ENCODE assay signal across 36 cellular contexts in the genomic region with DNA sequence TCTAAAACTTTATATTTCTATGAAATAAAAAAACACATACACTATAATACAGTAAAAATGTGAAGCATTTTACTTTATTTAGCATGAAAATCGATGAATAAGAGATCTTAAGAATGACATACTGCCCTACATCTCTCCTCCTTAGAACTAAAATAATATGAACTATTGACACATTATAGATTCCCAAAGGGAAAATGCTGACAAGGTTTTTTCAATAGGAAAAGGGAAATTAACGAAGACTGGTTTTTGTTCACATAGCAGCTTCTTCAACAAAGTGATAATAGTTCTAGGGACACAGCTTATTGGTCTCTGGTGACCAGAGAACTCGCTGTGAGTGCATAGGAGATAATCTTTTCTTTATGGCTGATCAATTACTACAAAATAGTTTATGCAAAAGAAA. TPM values are rescaled to one million over a fixed set of nuclear protein-coding genes. Genes with fewer than 3 reads are reported as not detected.
"Had no signal": no experiment of that assay in that cellular context is flagged by ENCODE, and none has a peak within 500 bp of the region (broad histone marks: within the 10 kb centered on the region; RNA-seq: fewer than 3 reads in every experiment).

No MANE protein-coding gene starts in this region.

- FAIRE-seq: astrocyte, TTC549 had no signal

- H3K4me3 ChIP-seq: adrenal gland, body of pancreas, breast epithelium had no signal

- ATAC-seq: activated CD8-positive, alpha-beta T cell treated with anti-CD3 and anti-CD28 coated beads for 36 hours; activated naive CD4-positive, alpha-beta T cell treated with anti-CD3 and anti-CD28 coated beads, Interleukin-2, amount 50 U/mL, for 72 hours; activated T-cell treated with anti-CD3 and anti-CD28 coated beads, Interleukin-2, amount 50 U/mL, for 4 hours; activated T-cell treated with anti-CD3 and anti-CD28 coated beads, Interleukin-2, amount 50 U/mL, for 72 hours; activated T-helper 17 cell treated with anti-CD3 and anti-CD28 coated beads, Interleukin-2, amount 50 U/mL, for 72 hours; body of pancreas had no signal

- H3K9me3 ChIP-seq: adrenal gland, body of pancreas, breast epithelium had no signal

- H3K36me3 ChIP-seq: adrenal gland, brain microvascular endothelial cell, breast epithelium had no signal

- H3K4me1 ChIP-seq: adrenal gland, body of pancreas, breast epithelium had no signal

- H3K27ac ChIP-seq: adrenal gland, body of pancreas, brain microvascular endothelial cell, breast epithelium, VCaP had no signal

- DNase-seq: activated B cell treated with CpG ODN at 0.5 μM for 24 hours; activated CD4-positive, alpha-beta memory T cell treated with anti-CD3 and anti-CD28 coated beads for 36 hours; activated CD4-positive, alpha-beta T cell treated with anti-CD3 and anti-CD28 coated beads for 4 hours; activated CD4-positive, alpha-beta T cell treated with anti-CD3 and anti-CD28 coated beads, Interleukin-2, amount 10 ng/mL, durations not matched to agents 24 days and 14 days; activated CD4-positive, alpha-beta T cell treated with anti-CD3 and anti-CD28 coated beads, Interleukin-2, amount 50 U/mL, for 1 hour; activated CD4-positive, alpha-beta T cell treated with anti-CD3 and anti-CD28 coated beads, Interleukin-2, amount 50 U/mL, for 4 hours; activated CD4-positive, CD25-positive, alpha-beta regulatory T cell treated with anti-CD3 and anti-CD28 coated beads, Interleukin-2, amount 50 U/mL, for 72 hours; activated CD8-positive, alpha-beta memory T cell treated with anti-CD3 and anti-CD28 coated beads, Interleukin-2, amount 50 U/mL, for 4 hours; activated CD8-positive, alpha-beta T cell treated with anti-CD3 and anti-CD28 coated beads for 36 hours; activated effector memory CD4-positive, alpha-beta T cell treated with anti-CD3 and anti-CD28 coated beads, Interleukin-2, amount 50 U/mL, for 16 hours; activated gamma-delta T cell treated with Interleukin-2 at 50 U/mL for 16 hours; activated naive CD4-positive, alpha-beta T cell; activated naive CD4-positive, alpha-beta T cell treated with anti-CD3 and anti-CD28 coated beads for 36 hours; activated naive CD4-positive, alpha-beta T cell treated with anti-CD3 and anti-CD28 coated beads, Interleukin-2, amount 50 U/mL, for 16 hours; activated naive CD8-positive, alpha-beta T cell treated with anti-CD3 and anti-CD28 coated beads for 36 hours; activated T-cell treated with anti-CD3 and anti-CD28 coated beads for 4 hours; activated T-cell treated with anti-CD3 and anti-CD28 coated beads, Interleukin-2, amount 50 U/mL, for 1 hour; activated T-cell treated with anti-CD3 and anti-CD28 coated beads, Interleukin-2, amount 50 U/mL, for 4 hours; activated T-cell treated with anti-CD3 and anti-CD28 coated beads, Interleukin-2, amount 50 U/mL, for 72 hours; adrenal gland; amniotic stem cell; aorta; body of pancreas; brain microvascular endothelial cell; central memory CD4-positive, alpha-beta T cell; T-helper 2 cell; T-helper 9 cell had no signal

- H3K27me3 ChIP-seq: adrenal gland, body of pancreas, brain microvascular endothelial cell, breast epithelium had no signal

RNA-seq across cellular contexts. Expression of gene FEZF1, which starts 57.9 kb away (rescaled TPM):
- total RNA-seq: activated B cell treated with CpG ODN at 0.5 μM for 24 hours; activated CD4-positive, alpha-beta memory T cell treated with anti-CD3 and anti-CD28 coated beads for 36 hours; activated CD4-positive, alpha-beta T cell treated with anti-CD3 and anti-CD28 coated beads, Interleukin-2, amount 10 ng/mL, durations not matched to agents 24 days and 14 days; activated CD8-positive, alpha-beta memory T cell treated with anti-CD3 and anti-CD28 coated beads for 36 hours; activated CD8-positive, alpha-beta T cell treated with anti-CD3 and anti-CD28 coated beads for 36 hours; activated naive CD4-positive, alpha-beta T cell treated with anti-CD3 and anti-CD28 coated beads for 36 hours; activated naive CD4-positive, alpha-beta T cell treated with anti-CD3 and anti-CD28 coated beads, Interleukin-2, amount 50 U/mL, for 72 hours; activated naive CD8-positive, alpha-beta T cell treated with anti-CD3 and anti-CD28 coated beads for 36 hours; activated T-cell treated with anti-CD3 and anti-CD28 coated beads, Interleukin-2, amount 50 U/mL, for 4 hours; activated T-cell treated with anti-CD3 and anti-CD28 coated beads, Interleukin-2, amount 50 U/mL, for 72 hours; activated T-helper 1 cell treated with anti-CD3 and anti-CD28 coated beads, Interleukin-12 subunit alpha, Interleukin-12 subunit beta, Interleukin-2, Interleukin-4 antibody, amounts not matched to agents 30 ng/mL and 10 ng/mL and 1 ng/mL, durations not matched to agents 14 hours and 24 hours and 36 hours; activated T-helper 17 cell treated with anti-CD3 and anti-CD28 coated beads, Interleukin-2, amount 50 U/mL, for 72 hours; aorta; body of pancreas; breast epithelium; cerebellum had no signal
- polyA plus RNA-seq: adrenal gland, aorta had no signal
